In genomic region chr5:14869286-14870164, GRCh38 we compare ENCODE assay signal across 8 cellular contexts. TPM values are rescaled to one million over a fixed set of nuclear protein-coding genes. Genes with fewer than 3 reads are reported as not detected.
A peak's percentile ranks its signal among the peaks of the same experiment; 100 is the strongest.
DNase-seq lines count a peak whose midpoint lies in the region; ATAC-seq, FAIRE-seq and TF ChIP-seq lines count a peak whose summit lies in the region.

No MANE protein-coding gene starts in this region.

- FAIRE-seq in GM12891 (lab: Jason Lieb, UNC), result no peak

- peaks cover 3 to 15% of the 10 kb centered on the region in 2 experiments; a peak in 3 of 4 replicates for H3K4me1 ChIP-seq in HCT116 (ENCODE audit: control insufficient read depth in 1 of 2, insufficient read depth in 2 of 2, low read length in 2 of 2)

- TF ChIP-seq CTCF in HCT116 (IDR thresholded peaks at IDR 0.05 in 2 of 3, conservative IDR thresholded peaks at IDR 0.05 in 1 of 3; ENCODE audit: borderline replicate concordance in 1 of 3, insufficient read depth in 1 of 3, low read depth in 2 of 3, low read length in 2 of 3), result no peak
- TF ChIP-seq CTCF in fibroblast of the aortic adventitia (IDR thresholded peaks at IDR 0.05; ENCODE audit: insufficient read depth, low read length), result no peak
- TF ChIP-seq CTCF in foreskin fibroblast (IDR thresholded peaks at IDR 0.05; ENCODE audit: low read depth, low read length), result no peak

- intact Hi-C loops in HCT116 (cut with micrococcal nuclease), result loop anchor here (2.0 to 5.0 kb wide), 2 partner anchors 138 to 143 kb away; no protein-coding TSS in a partner anchor

- no peak overlapping the region for H3K27ac ChIP-seq in HCT116 (ENCODE audit: low read depth, low read length)

- no peak overlapping the region for H2AFZ ChIP-seq in HCT116 (ENCODE audit: low read depth, low read length, poor library complexity, severe bottlenecking)

- no peaks in the 10 kb centered on the region for H3K9me3 ChIP-seq in HCT116 (ENCODE audit: control insufficient read depth in 1 of 2, insufficient read depth in 1 of 2, low read depth in 1 of 2, low read length in 2 of 2)

- POLR2A ChIA-PET in HCT116 (lab: Charles Lee), result no interaction called here

- H3K4me2 ChIP-seq in HCT116 (ENCODE audit: low read length), result peak overlapping the region; percentile 79; the same call in 1 of the 2 replicates

- ATAC-seq in HCT116 (no peak), HG02759 (IDR thresholded peaks at IDR 0.05; ENCODE audit: unreplicated experiment) (no peak)
- ATAC-seq in activated CD4-positive, CD25-positive, alpha-beta regulatory T cell treated with anti-CD3 and anti-CD28 coated beads, Interleukin-2, amount 50 U/mL, for 24 hours, result peak; percentile 69 to 71

- H3K27me3 ChIP-seq in HCT116 (ENCODE audit: insufficient read depth, low read length), result no peaks in the 10 kb centered on the region

- H3K4me3 ChIP-seq in HCT116 (replicated peaks in 1 of 2; ENCODE audit: low read depth in 1 of 2, low read length in 2 of 2), result no peak overlapping the region
- peak overlapping the region; percentile 80 for H3K4me3 ChIP-seq in fibroblast of the aortic adventitia (ENCODE audit: low read depth, low read length)
- peak overlapping the region in 1 of 2 donors; percentile 75 for H3K4me3 ChIP-seq in foreskin fibroblast (ENCODE audit: low read depth in 1 of 2, low read length in 2 of 2)

- H3K36me3 ChIP-seq in HCT116 (ENCODE audit: control insufficient read depth in 1 of 2, insufficient read depth in 2 of 2, low read length in 2 of 2), result no peaks in the 10 kb centered on the region

- BruUV-seq in HCT116 (replicated peaks; lab: Mats Ljungman, UMichigan), result no TSS peak

- DNase-seq in HCT116 (ENCODE audit: low read depth, low spot score), result no peak
- peak; percentile 17 for DNase-seq in fibroblast of the aortic adventitia (ENCODE audit: low read depth)
- DNase-seq in stimulated activated CD4-positive, alpha-beta T cell treated with anti-CD3 and anti-CD28 coated beads, Interleukin-15, amount 100 ng/mL, for 48 hours (ENCODE audit: low read depth in 2 of 2), result peak; percentile 7 to 38
- no peak for DNase-seq in SIG-M5 treated with dmso at 0.1 percent for 504 hours (lab: John Stamatoyannopoulos, UW; ENCODE audit: unreplicated experiment)
- no peak for DNase-seq in GM12891 (ENCODE audit: insufficient read length, low spot score)
- DNase-seq in foreskin fibroblast, result no peak

- H3K9ac ChIP-seq in HCT116 (ENCODE audit: low read length), result no peak overlapping the region

- TF ChIP-seq POLR2A in HCT116 (IDR thresholded peaks at IDR 0.05; ENCODE audit: borderline replicate concordance, extremely low read depth, insufficient read depth, insufficient read length) (no peak), GM12891 (IDR thresholded peaks at IDR 0.05; ENCODE audit: low read depth, low read length) (no peak)

- no peak for TF ChIP-seq RAD21 in HCT116 (IDR thresholded peaks at IDR 0.05; ENCODE audit: low read depth)

- CTCF ChIA-PET in HCT116 (lab: Charles Lee), result no interaction called here

- H3K9me2 ChIP-seq in HCT116 (ENCODE audit: insufficient read depth), result no peaks in the 10 kb centered on the region

- H4K20me1 ChIP-seq in HCT116 (ENCODE audit: insufficient read depth), result no peaks in the 10 kb centered on the region

- peaks cover 31% of the 10 kb centered on the region for H3K79me2 ChIP-seq in HCT116 (ENCODE audit: insufficient read depth, low read length)

- RAD21 ChIA-PET in HCT116 (lab: Charles Lee; ENCODE audit: low non-redundant PET in 1 of 2, low total read pairs in 2 of 2, uncharacterized antibody in 2 of 2, unreplicated experiment in 2 of 2), result no interaction called here

TF ChIP-seq in HCT116, 20 proteins besides CTCF, POLR2A, EP300 and RAD21:
- TF ChIP-seq MAX (IDR thresholded peaks at IDR 0.05) (no peak), ATF3 (IDR thresholded peaks at IDR 0.05) (no peak), CBX3 (IDR thresholded peaks at IDR 0.05; ENCODE audit: low read depth) (no peak), SP1 (IDR thresholded peaks at IDR 0.05; ENCODE audit: low read depth) (no peak), EZH2 (IDR thresholded peaks at IDR 0.05) (no peak), ZBTB33 (IDR thresholded peaks at IDR 0.05; ENCODE audit: extremely low read depth, insufficient replicate concordance, low read length) (no peak), ZFX (IDR thresholded peaks at IDR 0.05) (no peak), JUND (IDR thresholded peaks at IDR 0.05) (no peak), ZNF274 (IDR thresholded peaks at IDR 0.05; ENCODE audit: low read depth, low read length) (no peak), YY1 (IDR thresholded peaks at IDR 0.05; ENCODE audit: extremely low read depth, insufficient replicate concordance, low read depth, low read length) (no peak), ELF1 (IDR thresholded peaks at IDR 0.05; ENCODE audit: borderline replicate concordance, low read depth) (no peak)

TF ChIP-seq in GM12891, 5 proteins besides CTCF, POLR2A, EP300 and RAD21:
- TF ChIP-seq SPI1 (IDR thresholded peaks at IDR 0.05; ENCODE audit: low read depth, low read length) (no peak), POU2F2 (IDR thresholded peaks at IDR 0.05; ENCODE audit: low read depth, low read length) (no peak), PAX5 (IDR thresholded peaks at IDR 0.05; ENCODE audit: insufficient read depth, low read length, severe bottlenecking) (no peak)

RNA-seq across cellular contexts. Expression of gene ANKH, which starts 2.1 kb away (rescaled TPM):
- total RNA-seq in HCT116 (2021; ENCODE audit: unreplicated experiment) (65.2 TPM), fibroblast of the aortic adventitia (ENCODE audit: low replicate concordance) (36.0 and 82.2 TPM in 2 replicates)
- 43.3 and 45.2 TPM in 2 replicates for polyA plus RNA-seq in HCT116 (2012)
- 15.5 TPM for polyA plus RNA-seq in GM12891 (2012; ENCODE audit: low read depth, missing spikeins)

Comparison
In these comparisons a context has a peak if more than half of its experiments do, and no peak if none do; other contexts are left out.
1. ATAC-seq: peak in activated CD4-positive, CD25-positive, alpha-beta regulatory T cell treated with anti-CD3 and anti-CD28 coated beads, Interleukin-2, amount 50 U/mL, for 24 hours (2 of 2); none in HCT116 (single experiment) and HG02759 (single experiment).
2. DNase-seq: peak in fibroblast of the aortic adventitia (single experiment) and stimulated activated CD4-positive, alpha-beta T cell treated with anti-CD3 and anti-CD28 coated beads, Interleukin-15, amount 100 ng/mL, for 48 hours (2 of 2); none in HCT116 (single experiment), SIG-M5 treated with dmso at 0.1 percent for 504 hours (single experiment), GM12891 (single experiment) and foreskin fibroblast (0 of 2).